28 cellular contexts compared by ENCODE assay signal in the genomic region with DNA sequence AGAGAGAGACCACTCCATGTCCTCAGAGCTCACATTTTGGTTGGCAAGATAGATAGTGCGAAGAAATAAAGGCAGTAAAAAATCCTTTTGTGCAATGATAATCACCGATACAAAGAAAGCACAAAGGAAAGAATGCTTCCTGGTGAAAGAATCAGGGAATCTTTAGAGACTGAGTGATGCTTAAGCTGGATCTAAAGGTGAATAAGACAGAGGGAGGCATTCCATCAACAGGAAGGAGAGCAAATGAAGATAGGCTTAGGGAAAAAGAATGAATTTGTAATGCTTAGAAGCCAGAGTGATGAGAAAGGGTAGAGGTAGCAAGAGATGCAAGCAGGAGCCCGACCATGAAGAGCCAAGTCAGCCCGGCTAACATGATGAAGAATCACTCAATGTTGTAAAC.
"Had no signal": no experiment of that assay in that cellular context is flagged by ENCODE, and none has a peak within 500 bp of the region (broad histone marks: within the 10 kb centered on the region; RNA-seq: fewer than 3 reads in every experiment).

No MANE protein-coding gene starts in this region.

- H3K9me3 Mint-ChIP-seq: type B pancreatic cell had no signal

- H3K36me3 Mint-ChIP-seq: naive thymus-derived CD8-positive, alpha-beta T cell; stimulated activated memory B cell treated with anti-CD40 and anti-IgM and Interleukin-4, amounts not matched to agents 10 μg/mL and 1 μg/mL and 100 μg/mL, for 72 hours; type B pancreatic cell had no signal

- H3K9me3 ChIP-seq: heart right ventricle, left lung, lower lobe of right lung, neutrophil, ovary, right atrium auricular region, right lobe of liver, tibial nerve, uterus had no signal

- H3K36me3 ChIP-seq: heart right ventricle, left lung, lower lobe of right lung, neutrophil, ovary, right atrium auricular region, right lobe of liver, tibial nerve, uterus had no signal

- DNase-seq: heart right ventricle; kidney glomerular epithelial cell; left colon; left lung; lower lobe of right lung; mammary epithelial cell; mesenchymal stem cell; naive thymus-derived CD8-positive, alpha-beta T cell; occipital lobe; ovary; right lobe of liver; stimulated activated CD4-positive, alpha-beta T cell treated with anti-CD3 and anti-CD28 coated beads, Interleukin-1b, Interleukin-23, amount 100 ng/mL, for 48 hours; stimulated activated CD4-positive, alpha-beta T cell treated with anti-CD3 and anti-CD28 coated beads, Interleukin-2, amount 100 ng/mL, for 48 hours; stimulated activated CD4-positive, alpha-beta T cell treated with anti-CD3 and anti-CD28 coated beads, Interleukin-4, amount 100 ng/mL, for 4 hours; stimulated activated CD8-positive, alpha-beta memory T cell treated with anti-CD3 and anti-CD28 coated beads, Interleukin-4, amount 100 ng/mL, for 48 hours; stimulated activated naive CD4-positive, alpha-beta T cell treated with Interleukin-2 at 50 U/mL for 16 hours; stimulated activated naive CD8-positive, alpha-beta T cell treated with anti-CD3 and anti-CD28 coated beads, Interleukin-15, amount 100 ng/mL, for 72 hours; substantia nigra; uterus had no signal

- H3K4me3 ChIP-seq: heart right ventricle, hepatocyte, left lung, lower lobe of right lung, ovary, right atrium auricular region, right lobe of liver, smooth muscle cell, tibial nerve, uterus had no signal

- H3K4me1 ChIP-seq: left lung, lower lobe of right lung, right atrium auricular region, right lobe of liver, tibial nerve, uterus had no signal

- H3K27ac Mint-ChIP-seq: naive thymus-derived CD8-positive, alpha-beta T cell; progenitor cell of endocrine pancreas; stimulated activated memory B cell treated with anti-CD40 and anti-IgM and Interleukin-4, amounts not matched to agents 10 μg/mL and 1 μg/mL and 100 μg/mL, for 72 hours; stimulated activated naive CD8-positive, alpha-beta T cell treated with anti-CD3 and anti-CD28 coated beads, Interleukin-15, amount 100 ng/mL, for 72 hours; type B pancreatic cell had no signal

- H3K27me3 ChIP-seq: heart right ventricle, hepatocyte, left lung, neutrophil, ovary, right atrium auricular region, right lobe of liver, tibial nerve, uterus had no signal

- H3K27me3 Mint-ChIP-seq: progenitor cell of endocrine pancreas; stimulated activated memory B cell treated with anti-CD40 and anti-IgM and Interleukin-4, amounts not matched to agents 10 μg/mL and 1 μg/mL and 100 μg/mL, for 72 hours; stimulated activated naive CD8-positive, alpha-beta T cell treated with anti-CD3 and anti-CD28 coated beads, Interleukin-15, amount 100 ng/mL, for 72 hours had no signal

- H3K79me2 ChIP-seq: hepatocyte had no signal

- ATAC-seq: heart right ventricle; left colon; left lung; lower lobe of right lung; naive thymus-derived CD8-positive, alpha-beta T cell; right lobe of liver; stimulated activated memory B cell treated with anti-CD40 and anti-IgM and Interleukin-4, amounts not matched to agents 10 μg/mL and 1 μg/mL and 100 μg/mL, for 72 hours; stimulated activated naive CD8-positive, alpha-beta T cell treated with anti-CD3 and anti-CD28 coated beads, Interleukin-15, amount 100 ng/mL, for 72 hours had no signal

- H3K4me1 Mint-ChIP-seq: nephron; stimulated activated memory B cell treated with anti-CD40 and anti-IgM and Interleukin-4, amounts not matched to agents 10 μg/mL and 1 μg/mL and 100 μg/mL, for 72 hours; stimulated activated naive CD8-positive, alpha-beta T cell treated with anti-CD3 and anti-CD28 coated beads, Interleukin-15, amount 100 ng/mL, for 72 hours had no signal

- H2AFZ ChIP-seq: hepatocyte had no signal

- H3K27ac ChIP-seq: heart right ventricle, hepatocyte, left lung, lower lobe of right lung, neutrophil, ovary, right atrium auricular region, right lobe of liver, tibial nerve, uterus had no signal

- H3K4me3 Mint-ChIP-seq: naive thymus-derived CD8-positive, alpha-beta T cell; nephron; stimulated activated memory B cell treated with anti-CD40 and anti-IgM and Interleukin-4, amounts not matched to agents 10 μg/mL and 1 μg/mL and 100 μg/mL, for 72 hours; stimulated activated naive CD8-positive, alpha-beta T cell treated with anti-CD3 and anti-CD28 coated beads, Interleukin-15, amount 100 ng/mL, for 72 hours; type B pancreatic cell had no signal

- H3K4me2 ChIP-seq: hepatocyte, smooth muscle cell had no signal
